8 cellular contexts compared by ENCODE assay signal in genomic region chr4:80183196-80184052, GRCh38. TPM values are rescaled to one million over a fixed set of nuclear protein-coding genes. Genes with fewer than 3 reads are reported as not detected.
A peak's percentile ranks its signal among the peaks of the same experiment; 100 is the strongest.
DNase-seq lines count a peak whose midpoint lies in the region; ATAC-seq, FAIRE-seq and TF ChIP-seq lines count a peak whose summit lies in the region.

No MANE protein-coding gene starts in this region.

- FAIRE-seq in GM12892 (lab: Jason Lieb, UNC), result no peak

- no peak for TF ChIP-seq POLR2A in GM12892 (IDR thresholded peaks at IDR 0.05; ENCODE audit: low read depth, low read length)

- H3F3A ChIP-seq in GM23338 (replicated peaks; ENCODE audit: low read depth) (peaks cover 6% of the 10 kb centered on the region; the same call in 1 of the 2 replicates), MM.1S (ENCODE audit: insufficient read depth, low read length) (no peaks in the 10 kb centered on the region)

- H3K4me2 ChIP-seq in GM23338, result peak overlapping the region; percentile 82
- peak overlapping the region; percentile 94 for H3K4me2 ChIP-seq in MM.1S (ENCODE audit: low read depth, low read length)

- peaks cover 29% of the 10 kb centered on the region for H3K4me1 ChIP-seq in GM23338 (ENCODE audit: insufficient read depth)
- no peaks in the 10 kb centered on the region for H3K4me1 ChIP-seq in MM.1S (ENCODE audit: low read length)

- H3K4me3 ChIP-seq in GM23338 (peak overlapping the region; percentile 83), MM.1S (ENCODE audit: low read length) (peak overlapping the region; percentile 90), iPS-18c (ENCODE audit: insufficient read depth, low read depth, low read length) (peak overlapping the region; percentile 77), skin epidermis (peak overlapping the region; percentile 35 to 54 (median 45))

- H3K9me2 ChIP-seq in GM23338 (ENCODE audit: insufficient read depth) (no peaks in the 10 kb centered on the region), MM.1S (replicated peaks; ENCODE audit: insufficient read depth, low read length) (no peaks in the 10 kb centered on the region)

- H3K27me3 ChIP-seq in GM23338 (ENCODE audit: insufficient read depth) (peaks cover 84% of the 10 kb centered on the region), MM.1S (replicated peaks; ENCODE audit: insufficient read depth, low read length) (peaks cover 8% of the 10 kb centered on the region)

- peaks cover 26% of the 10 kb centered on the region for H4K20me1 ChIP-seq in GM23338 (replicated peaks; ENCODE audit: insufficient read depth)
- no peaks in the 10 kb centered on the region for H4K20me1 ChIP-seq in MM.1S (ENCODE audit: insufficient read depth, low read length)

- no peak overlapping the region for H3K27ac ChIP-seq in GM23338 (ENCODE audit: low read depth)
- no peak overlapping the region for H3K27ac ChIP-seq in MM.1S (ENCODE audit: low read length)
- peak overlapping the region in 18 of 21 experiments; percentile 47 to 83 (median 72) for H3K27ac ChIP-seq in skin epidermis

- H3K9me3 ChIP-seq in MM.1S (replicated peaks; ENCODE audit: insufficient read depth, low read length) (no peaks in the 10 kb centered on the region), iPS-18c (ENCODE audit: control insufficient read depth, insufficient read depth, low read length) (peaks cover 5% of the 10 kb centered on the region)

- H3K27me3 Mint-ChIP-seq in GM23338 (ENCODE audit: insufficient read depth, low read depth, poor library complexity), result peaks cover 69% of the 10 kb centered on the region
- H3K27me3 Mint-ChIP-seq in activated naive CD8-positive, alpha-beta T cell treated with anti-CD3 and anti-CD28 coated beads for 36 hours, result peaks cover 28% of the 10 kb centered on the region

- TF ChIP-seq CTCF in GM23338 (conservative IDR thresholded peaks at IDR 0.05; ENCODE audit: low read depth in 2 of 2), result no peak
- no peak for TF ChIP-seq CTCF in MM.1S (IDR thresholded peaks at IDR 0.05; ENCODE audit: low read length)

- DNase-seq in DMS 273 (lab: John Stamatoyannopoulos, UW; ENCODE audit: unreplicated experiment), result peak; percentile 91
- DNase-seq in GM23338 (ENCODE audit: low spot score), result peak; percentile 35
- DNase-seq in MM.1S, result no peak
- DNase-seq in activated naive CD8-positive, alpha-beta T cell treated with anti-CD3 and anti-CD28 coated beads for 36 hours, result peak; percentile 42
- no peak for DNase-seq in GM12892 (ENCODE audit: insufficient read length)
- DNase-seq in T1000 (lab: John Stamatoyannopoulos, UW), result no peak

- peak; percentile 22 for ATAC-seq in GM23338

- no peak overlapping the region for H3K27ac Mint-ChIP-seq in GM23338
- H3K27ac Mint-ChIP-seq in activated naive CD8-positive, alpha-beta T cell treated with anti-CD3 and anti-CD28 coated beads for 36 hours, result peak overlapping the region; percentile 95

- no peak overlapping the region; the same call in 1 of the 2 replicates for H3K9ac ChIP-seq in MM.1S (ENCODE audit: low read length)

- H3K36me3 Mint-ChIP-seq in GM23338 (ENCODE audit: low read depth), result peaks cover 6% of the 10 kb centered on the region; the same call in 1 of the 3 replicates
- peaks cover 17% of the 10 kb centered on the region for H3K36me3 Mint-ChIP-seq in activated naive CD8-positive, alpha-beta T cell treated with anti-CD3 and anti-CD28 coated beads for 36 hours

- peaks cover 34% of the 10 kb centered on the region for H3K4me1 Mint-ChIP-seq in GM23338
- H3K4me1 Mint-ChIP-seq in activated naive CD8-positive, alpha-beta T cell treated with anti-CD3 and anti-CD28 coated beads for 36 hours, result peaks cover 50% of the 10 kb centered on the region

- no peaks in the 10 kb centered on the region for H3K79me2 ChIP-seq in GM23338 (replicated peaks; ENCODE audit: insufficient read depth)
- H3K79me2 ChIP-seq in MM.1S (ENCODE audit: low read length), result no peaks in the 10 kb centered on the region

- H2AFZ ChIP-seq in GM23338, result peak overlapping the region; percentile 89
- peak overlapping the region; percentile 99 for H2AFZ ChIP-seq in MM.1S (ENCODE audit: low read length)

- H3K36me3 ChIP-seq in GM23338 (ENCODE audit: insufficient read depth), result no peaks in the 10 kb centered on the region
- H3K36me3 ChIP-seq in MM.1S (replicated peaks; ENCODE audit: insufficient read depth, low read length), result no peaks in the 10 kb centered on the region

- peak overlapping the region; percentile 81 for H3K4me3 Mint-ChIP-seq in GM23338
- H3K4me3 Mint-ChIP-seq in activated naive CD8-positive, alpha-beta T cell treated with anti-CD3 and anti-CD28 coated beads for 36 hours, result peak overlapping the region; percentile 98

- peaks cover 10% of the 10 kb centered on the region for H3K9me3 Mint-ChIP-seq in GM23338
- H3K9me3 Mint-ChIP-seq in activated naive CD8-positive, alpha-beta T cell treated with anti-CD3 and anti-CD28 coated beads for 36 hours, result peaks cover 16% of the 10 kb centered on the region

TF ChIP-seq in GM23338, 12 proteins besides CTCF, POLR2A, EP300 and RAD21:
- TF ChIP-seq EZH2 (IDR thresholded peaks at IDR 0.05; ENCODE audit: low read depth, unreplicated experiment) (peak; percentile 79), REST (IDR thresholded peaks at IDR 0.05; ENCODE audit: unreplicated experiment) (no peak), EZH2phosphoT487 (IDR thresholded peaks at IDR 0.05; ENCODE audit: unreplicated experiment) (peak; percentile 63)

RNA-seq across cellular contexts. Expression of gene PRDM8, which starts 13.9 kb away (rescaled TPM):
- not detected in 2 replicates for total RNA-seq in GM23338 (2014; rRNA removed; shearing (Covaris generic))
- polyA plus RNA-seq in GM23338 (2016; fragmentation: Nextera tagmentation; extraction: Ambion mirVana), result 0.16 TPM in 1 of 2 replicates, not detected in the other
- 1 to 10 TPM; 1.3 to 2.3 TPM for total RNA-seq in activated naive CD8-positive, alpha-beta T cell treated with anti-CD3 and anti-CD28 coated beads for 36 hours
- 0.40 TPM for polyA plus RNA-seq in GM12892 (2012; ENCODE audit: missing spikeins)

Comparison
In these comparisons a context has a peak if more than half of its experiments do, and no peak if none do; other contexts are left out.
1. DNase-seq: peak in DMS 273 (single experiment), GM23338 (single experiment) and activated naive CD8-positive, alpha-beta T cell treated with anti-CD3 and anti-CD28 coated beads for 36 hours (single experiment); none in MM.1S (single experiment), GM12892 (single experiment) and T1000 (single experiment).
2. H3K27ac ChIP-seq: peak in skin epidermis (18 of 21); none in GM23338 (single experiment) and MM.1S (single experiment).
3. Peak in every context shown above with its lines, with median percentiles within 50 percentile points of each other: H3K4me3 ChIP-seq.